Comparison of ENCODE assay signal across 3 cellular contexts in genomic region chr11:30786392-30787120, GRCh38.
TF ChIP-seq lines count a peak whose summit lies in the region.

No MANE protein-coding gene starts in this region.

TF ChIP-seq in endothelial cell of umbilical vein, 7 proteins besides CTCF, POLR2A, EP300 and RAD21:
- no peak for TF ChIP-seq MAX (IDR thresholded peaks at IDR 0.05; ENCODE audit: insufficient read depth, insufficient read length)
- no peak for TF ChIP-seq EZH2 (IDR thresholded peaks at IDR 0.05; ENCODE audit: borderline replicate concordance, low read depth, low read length, severe bottlenecking)
- no peak for TF ChIP-seq FOS (IDR thresholded peaks at IDR 0.05; ENCODE audit: borderline replicate concordance, insufficient read depth, low read length)
- TF ChIP-seq GATA2 (IDR thresholded peaks at IDR 0.05; ENCODE audit: insufficient read depth, insufficient read length, low read depth, low read length) = no peak
- TF ChIP-seq MYC (IDR thresholded peaks at IDR 0.05; ENCODE audit: low read depth, low read length) = no peak
- no peak for TF ChIP-seq POLR2AphosphoS5 (IDR thresholded peaks at IDR 0.05; ENCODE audit: insufficient read depth, low read depth, low read length)
- no peak for TF ChIP-seq JUN (IDR thresholded peaks at IDR 0.05; ENCODE audit: borderline replicate concordance, insufficient read depth, insufficient read length, low read depth)

TF ChIP-seq in HepG2, 621 proteins besides CTCF, POLR2A, EP300 and RAD21:
- TF ChIP-seq BRF2 (CRISPR knock-in tag; IDR thresholded peaks at IDR 0.05) (no peak), ZBTB33 (CRISPR knock-in tag; IDR thresholded peaks at IDR 0.05) (no peak), SIN3A (IDR thresholded peaks at IDR 0.05; ENCODE audit: borderline replicate concordance, low read depth, low read length) (no peak), WIZ (CRISPR knock-in tag; IDR thresholded peaks at IDR 0.05) (no peak), ZNF317 (CRISPR knock-in tag; IDR thresholded peaks at IDR 0.05) (no peak), ZBTB10 (CRISPR knock-in tag; IDR thresholded peaks at IDR 0.05; ENCODE audit: borderline replicate concordance) (no peak), ZNF772 (CRISPR knock-in tag; IDR thresholded peaks at IDR 0.05) (no peak), ZNF790 (CRISPR knock-in tag; IDR thresholded peaks at IDR 0.05; ENCODE audit: borderline replicate concordance) (no peak), ELF1 (CRISPR knock-in tag; IDR thresholded peaks at IDR 0.05) (no peak), AKAP8 (CRISPR knock-in tag; IDR thresholded peaks at IDR 0.05) (no peak), MTERF4 (CRISPR knock-in tag; IDR thresholded peaks at IDR 0.05) (no peak), RBM39 (IDR thresholded peaks at IDR 0.05; ENCODE audit: low read depth, low read length, poor library complexity, severe bottlenecking) (no peak), ZNF572 (CRISPR knock-in tag; IDR thresholded peaks at IDR 0.05) (no peak), TBX2 (CRISPR knock-in tag; IDR thresholded peaks at IDR 0.05; ENCODE audit: borderline replicate concordance) (no peak)
TF ChIP-seq in HepG2: peak in this region for 0.

TF ChIP-seq in HEK293T, 16 proteins besides CTCF, POLR2A, EP300 and RAD21 (continued from another document):
- TF ChIP-seq PKNOX1 (IDR thresholded peaks at IDR 0.05) (no peak), SP1 (IDR thresholded peaks at IDR 0.05) (no peak), HDGF (IDR thresholded peaks at IDR 0.05; ENCODE audit: borderline replicate concordance) (no peak), TARDBP (IDR thresholded peaks at IDR 0.05) (no peak), L3MBTL2 (conservative IDR thresholded peaks at IDR 0.05) (no peak), BHLHE40 (IDR thresholded peaks at IDR 0.05; ENCODE audit: borderline replicate concordance) (no peak), FOXM1 (IDR thresholded peaks at IDR 0.05; ENCODE audit: borderline replicate concordance) (no peak), FOXA1 (IDR thresholded peaks at IDR 0.05) (no peak), ELF4 (IDR thresholded peaks at IDR 0.05) (no peak), LEF1 (IDR thresholded peaks at IDR 0.05; ENCODE audit: borderline replicate concordance) (no peak), NFRKB (IDR thresholded peaks at IDR 0.05) (no peak), FOXK2 (IDR thresholded peaks at IDR 0.05) (no peak), ARNT (IDR thresholded peaks at IDR 0.05) (no peak)
